Comparison of ENCODE assay signal across 17 cellular contexts in the genomic region with DNA sequence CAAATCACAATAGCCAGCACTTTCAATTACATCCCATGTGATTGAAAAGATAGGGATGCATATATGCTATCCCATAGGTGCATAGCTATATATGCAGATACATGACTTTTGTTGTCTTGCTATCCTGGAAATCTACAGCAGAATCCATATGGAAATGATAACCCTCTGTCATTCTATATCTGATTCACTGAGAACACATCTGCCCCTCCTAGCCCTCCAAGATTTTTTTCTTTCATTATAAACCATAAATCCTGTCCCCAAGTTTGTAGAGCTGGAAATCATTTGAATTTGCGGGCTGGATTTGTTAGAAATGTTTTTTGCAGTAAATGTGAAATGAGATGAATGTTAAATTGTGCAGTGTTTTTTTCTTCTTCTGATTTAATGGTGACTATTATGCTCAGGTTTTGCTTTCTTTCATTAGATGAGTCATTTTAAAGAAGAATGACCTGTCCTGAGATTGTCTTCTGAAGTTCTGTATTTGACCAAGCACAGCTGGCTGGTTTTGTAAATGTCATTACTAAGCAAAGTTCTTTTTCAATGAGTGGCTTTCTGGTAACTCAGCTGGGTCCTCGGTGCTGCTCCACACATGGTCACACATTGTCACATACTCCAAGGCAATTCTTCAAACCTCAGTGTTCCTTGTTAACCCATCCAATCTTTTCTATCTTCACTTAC. TPM values are rescaled to one million over a fixed set of nuclear protein-coding genes. Genes with fewer than 3 reads are reported as not detected.
A peak's percentile ranks its signal among the peaks of the same experiment; 100 is the strongest.
DNase-seq lines count a peak whose midpoint lies in the region; ATAC-seq and TF ChIP-seq lines count a peak whose summit lies in the region.
"Had no signal": no experiment of that assay in that cellular context is flagged by ENCODE, and none has a peak within 500 bp of the region (broad histone marks: within the 10 kb centered on the region; RNA-seq: fewer than 3 reads in every experiment).

No MANE protein-coding gene starts in this region.

- no peaks in the 10 kb centered on the region for H3K79me1 ChIP-seq in mesenchymal stem cell (replicated peaks; ENCODE audit: low read length, poor library complexity, severe bottlenecking)

- H2BK120ac ChIP-seq in mesenchymal stem cell (ENCODE audit: low read depth, low read length), result no peak overlapping the region

- no peaks in the 10 kb centered on the region for H3K36me3 ChIP-seq in mesenchymal stem cell (ENCODE audit: control insufficient read depth in 1 of 2, insufficient read depth in 2 of 2, low read depth in 1 of 2, low read length in 2 of 2)
- H3K36me3 ChIP-seq: breast epithelium, MG63, prostate gland had no signal

- no peaks in the 10 kb centered on the region for H3K4me1 ChIP-seq in mesenchymal stem cell (ENCODE audit: control insufficient read depth, insufficient read depth, low read depth, low read length)
- H3K4me1 ChIP-seq: breast epithelium, prostate gland, testis had no signal

- H3K14ac ChIP-seq in mesenchymal stem cell (ENCODE audit: low read length in 2 of 2), result no peak overlapping the region

- no peak overlapping the region for H2BK15ac ChIP-seq in mesenchymal stem cell (ENCODE audit: low read depth, poor library complexity, severe bottlenecking)

- H3K4ac ChIP-seq in mesenchymal stem cell (ENCODE audit: low read depth in 1 of 2, low read length in 2 of 2), result no peak overlapping the region

- H3K27ac ChIP-seq in mesenchymal stem cell (ENCODE audit: low read length, poor library complexity, severe bottlenecking), result no peak overlapping the region
- H3K27ac ChIP-seq: breast epithelium, prostate gland, testis had no signal

- no peak overlapping the region for H2AFZ ChIP-seq in mesenchymal stem cell (ENCODE audit: low read depth, low read length)
- H2AFZ ChIP-seq: GM23338 had no signal

- H3K9ac ChIP-seq in mesenchymal stem cell (ENCODE audit: low read length), result no peak overlapping the region

- H3K9me3 ChIP-seq in mesenchymal stem cell (ENCODE audit: control insufficient read depth, low read length), result no peaks in the 10 kb centered on the region
- H3K9me3 ChIP-seq: breast epithelium, MG63, prostate gland, testis had no signal

- DNase-seq in GM03348 (ENCODE audit: low spot score) (peak; percentile 16), mesenchymal stem cell (peak; percentile 9), NCI-H2081 (lab: John Stamatoyannopoulos, UW) (no peak), epidermal melanocyte (ENCODE audit: insufficient read length, low spot score) (no peak)
- no peak for DNase-seq in activated effector memory CD4-positive, alpha-beta T cell treated with Interleukin-2 at 50 U/mL for 16 hours
- DNase-seq in stimulated activated naive CD4-positive, alpha-beta T cell (lab: John Stamatoyannopoulos, UW), result no peak
- DNase-seq: activated naive CD4-positive, alpha-beta T cell treated with Interleukin-2 at 50 U/mL for 16 hours; effector CD4-positive, alpha-beta T cell; head of caudate nucleus; MG63; stimulated activated CD4-positive, alpha-beta T cell treated with anti-CD3 and anti-CD28 coated beads, Interleukin-15, amount 100 ng/mL, for 24 hours; testis had no signal

- ATAC-seq in HG03095 (IDR thresholded peaks at IDR 0.05; ENCODE audit: unreplicated experiment) (peak; percentile 72), SK-N-SH treated with all-trans-retinoic acid at 6 μM for 48 hours (peak; percentile 61)
- ATAC-seq: GM23338 had no signal

- WGBS in mesenchymal stem cell, result 77% methylated on average over 2 of the region's 2 CpGs

- H3K27me3 ChIP-seq in mesenchymal stem cell (ENCODE audit: control insufficient read depth in 1 of 2, insufficient read depth in 1 of 2, low read length in 2 of 2), result peaks cover 0 to 13% of the 10 kb centered on the region in 2 experiments
- H3K27me3 ChIP-seq: breast epithelium, MG63, testis had no signal

- H4K91ac ChIP-seq in mesenchymal stem cell (ENCODE audit: low read length), result no peak overlapping the region

- H3K4me3 ChIP-seq in mesenchymal stem cell (ENCODE audit: insufficient read depth in 1 of 2, low read depth in 1 of 2, low read length in 2 of 2), result no peak overlapping the region
- H3K4me3 ChIP-seq: breast epithelium, GM23338, MG63, prostate gland, testis had no signal

- no peak overlapping the region for H2AK5ac ChIP-seq in mesenchymal stem cell (ENCODE audit: low read length, severe bottlenecking)

- no peak overlapping the region for H2BK5ac ChIP-seq in mesenchymal stem cell (ENCODE audit: low read depth, low read length, poor library complexity, severe bottlenecking)

- H3K18ac ChIP-seq in mesenchymal stem cell (ENCODE audit: low read depth in 1 of 2, low read length in 2 of 2), result no peak overlapping the region

- H4K8ac ChIP-seq in mesenchymal stem cell (ENCODE audit: low read length), result no peak overlapping the region

- H2BK12ac ChIP-seq in mesenchymal stem cell (ENCODE audit: low read length in 2 of 2), result no peak overlapping the region

- no peak overlapping the region for H3K4me2 ChIP-seq in mesenchymal stem cell (ENCODE audit: low read length, poor library complexity, severe bottlenecking)
- H3K4me2 ChIP-seq: GM23338 had no signal

- H3K23ac ChIP-seq in mesenchymal stem cell (ENCODE audit: low read length in 2 of 2), result no peak overlapping the region

TF ChIP-seq in SK-N-SH treated with all-trans-retinoic acid at 6 μM for 48 hours, 23 proteins besides CTCF, POLR2A, EP300 and RAD21 (continues in another document):
- TF ChIP-seq, protein P1, sequence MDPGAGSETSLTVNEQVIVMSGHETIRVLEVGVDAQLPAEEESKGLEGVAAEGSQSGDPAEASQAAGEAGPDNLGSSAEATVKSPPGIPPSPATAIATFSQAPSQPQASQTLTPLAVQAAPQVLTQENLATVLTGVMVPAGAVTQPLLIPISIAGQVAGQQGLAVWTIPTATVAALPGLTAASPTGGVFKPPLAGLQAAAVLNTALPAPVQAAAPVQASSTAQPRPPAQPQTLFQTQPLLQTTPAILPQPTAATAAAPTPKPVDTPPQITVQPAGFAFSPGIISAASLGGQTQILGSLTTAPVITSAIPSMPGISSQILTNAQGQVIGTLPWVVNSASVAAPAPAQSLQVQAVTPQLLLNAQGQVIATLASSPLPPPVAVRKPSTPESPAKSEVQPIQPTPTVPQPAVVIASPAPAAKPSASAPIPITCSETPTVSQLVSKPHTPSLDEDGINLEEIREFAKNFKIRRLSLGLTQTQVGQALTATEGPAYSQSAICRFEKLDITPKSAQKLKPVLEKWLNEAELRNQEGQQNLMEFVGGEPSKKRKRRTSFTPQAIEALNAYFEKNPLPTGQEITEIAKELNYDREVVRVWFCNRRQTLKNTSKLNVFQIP (CRISPR knock-in tag; IDR thresholded peaks at IDR 0.05; ENCODE audit: borderline replicate concordance, low read depth), result no peak
- TF ChIP-seq, protein P2, sequence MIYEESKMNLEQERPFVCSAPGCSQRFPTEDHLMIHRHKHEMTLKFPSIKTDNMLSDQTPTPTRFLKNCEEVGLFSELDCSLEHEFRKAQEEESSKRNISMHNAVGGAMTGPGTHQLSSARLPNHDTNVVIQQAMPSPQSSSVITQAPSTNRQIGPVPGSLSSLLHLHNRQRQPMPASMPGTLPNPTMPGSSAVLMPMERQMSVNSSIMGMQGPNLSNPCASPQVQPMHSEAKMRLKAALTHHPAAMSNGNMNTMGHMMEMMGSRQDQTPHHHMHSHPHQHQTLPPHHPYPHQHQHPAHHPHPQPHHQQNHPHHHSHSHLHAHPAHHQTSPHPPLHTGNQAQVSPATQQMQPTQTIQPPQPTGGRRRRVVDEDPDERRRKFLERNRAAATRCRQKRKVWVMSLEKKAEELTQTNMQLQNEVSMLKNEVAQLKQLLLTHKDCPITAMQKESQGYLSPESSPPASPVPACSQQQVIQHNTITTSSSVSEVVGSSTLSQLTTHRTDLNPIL (CRISPR knock-in tag; IDR thresholded peaks at IDR 0.05; ENCODE audit: low read depth), result no peak
- TF ChIP-seq TCF4 (CRISPR knock-in tag; IDR thresholded peaks at IDR 0.05; ENCODE audit: borderline replicate concordance), result no peak
- TF ChIP-seq SNAI2 (CRISPR knock-in tag; IDR thresholded peaks at IDR 0.05), result no peak
- no peak for TF ChIP-seq ZNF70 (CRISPR knock-in tag; IDR thresholded peaks at IDR 0.05)
- TF ChIP-seq TOX (CRISPR knock-in tag; IDR thresholded peaks at IDR 0.05; ENCODE audit: borderline replicate concordance), result no peak
- no peak for TF ChIP-seq RARB (CRISPR knock-in tag; IDR thresholded peaks at IDR 0.05)
- no peak for TF ChIP-seq CSRNP3 (CRISPR knock-in tag; IDR thresholded peaks at IDR 0.05)
- TF ChIP-seq ZNF565 (CRISPR knock-in tag; conservative IDR thresholded peaks at IDR 0.05; ENCODE audit: low read depth), result no peak
- no peak for TF ChIP-seq OSR1 (CRISPR knock-in tag; IDR thresholded peaks at IDR 0.05)
- no peak for TF ChIP-seq ZNF8 (CRISPR knock-in tag; IDR thresholded peaks at IDR 0.05)
- no peak for TF ChIP-seq ZFP30 (CRISPR knock-in tag; IDR thresholded peaks at IDR 0.05)
- TF ChIP-seq GLIS3 (CRISPR knock-in tag; IDR thresholded peaks at IDR 0.05), result no peak
- TF ChIP-seq CSDC2 (CRISPR knock-in tag; IDR thresholded peaks at IDR 0.05), result no peak
- no peak for TF ChIP-seq ESRRG (CRISPR knock-in tag; IDR thresholded peaks at IDR 0.05)

RNA-seq across cellular contexts. Expression of gene ABHD17C, which starts 25.4 kb away (rescaled TPM):
- 6.0 TPM for polyA plus RNA-seq in mesenchymal stem cell (2013, experiment 1 of 2)
- polyA plus RNA-seq in mesenchymal stem cell (2013, experiment 2 of 2), result 6.4 TPM

Comparison
In these comparisons a context has a peak if more than half of its experiments do, and no peak if none do; other contexts are left out.
1. DNase-seq: peak in GM03348 (single experiment) and mesenchymal stem cell (single experiment); none in NCI-H2081 (0 of 2), activated effector memory CD4-positive, alpha-beta T cell treated with Interleukin-2 at 50 U/mL for 16 hours (single experiment), stimulated activated naive CD4-positive, alpha-beta T cell (0 of 6) and epidermal melanocyte (single experiment).